Comparison of ENCODE assay signal across 12 cellular contexts in genomic region chr2:181306785-181307184, GRCh38.
DNase-seq lines count a peak whose midpoint lies in the region; ATAC-seq and TF ChIP-seq lines count a peak whose summit lies in the region.
"Had no signal": no experiment of that assay in that cellular context is flagged by ENCODE, and none has a peak within 500 bp of the region (broad histone marks: within the 10 kb centered on the region; RNA-seq: fewer than 3 reads in every experiment).

No MANE protein-coding gene starts in this region.

- peak overlapping the region; percentile 59 for H3K4me3 ChIP-seq in CD4-positive, CD25-positive, alpha-beta regulatory T cell (ENCODE audit: low read depth, low read length)

- no peaks in the 10 kb centered on the region for H3K9me3 ChIP-seq in CD4-positive, CD25-positive, alpha-beta regulatory T cell (ENCODE audit: control insufficient read depth in 2 of 2, low read length in 2 of 2)

- no peak for TF ChIP-seq CTCF in WTC11 (IDR thresholded peaks at IDR 0.05)

- H3K27ac Mint-ChIP-seq in CD4-positive, CD25-positive, alpha-beta regulatory T cell: peak overlapping the region; percentile 88 to 95 (median 94)
- H3K27ac Mint-ChIP-seq in WTC11: no peak overlapping the region

- CTCF ChIA-PET in WTC11 (lab: Charles Lee): no interaction called here

- peak; percentile 12 to 29 for ATAC-seq in CD4-positive, CD25-positive, alpha-beta regulatory T cell (ENCODE audit: low read depth in 2 of 2)
- peak; percentile 19 for ATAC-seq in GM21381 (IDR thresholded peaks at IDR 0.05; ENCODE audit: unreplicated experiment)
- no peak for ATAC-seq in WTC11
- no peak for ATAC-seq in HG03045 (IDR thresholded peaks at IDR 0.05; ENCODE audit: unreplicated experiment)

- peak overlapping the region; percentile 56 to 78 (median 64) for H3K4me3 Mint-ChIP-seq in CD4-positive, CD25-positive, alpha-beta regulatory T cell
- H3K4me3 Mint-ChIP-seq in WTC11: no peak overlapping the region

- TF ChIP-seq POLR2A in erythroblast (IDR thresholded peaks at IDR 0.05; ENCODE audit: low read length): no peak

- H3K27ac ChIP-seq in CD4-positive, CD25-positive, alpha-beta regulatory T cell (ENCODE audit: insufficient read depth, low read length, poor library complexity, severe bottlenecking): peak overlapping the region; percentile 80
- H3K27ac ChIP-seq: parathyroid adenoma had no signal

- no peaks in the 10 kb centered on the region for H3K27me3 Mint-ChIP-seq in CD4-positive, CD25-positive, alpha-beta regulatory T cell
- no peaks in the 10 kb centered on the region for H3K27me3 Mint-ChIP-seq in WTC11 (ENCODE audit: low read depth)

- peak in 2 of 3 donors; percentile 34 to 61 for DNase-seq in CD4-positive, CD25-positive, alpha-beta regulatory T cell
- DNase-seq in MV-4-11 (lab: John Stamatoyannopoulos, UW): peak; percentile 57
- DNase-seq in erythroblast (lab: John Stamatoyannopoulos, UW): peak; percentile 19 to 45
- DNase-seq in WTC11 (ENCODE audit: low spot score): no peak
- no peak for DNase-seq in HK-2 (ENCODE audit: unreplicated experiment)
- no peak for DNase-seq in NCI-H1417 (lab: John Stamatoyannopoulos, UW)
- DNase-seq: activated CD8-positive, alpha-beta memory T cell treated with anti-CD3 and anti-CD28 coated beads, Interleukin-2, amount 50 U/mL, for 4 hours; EL; NCI-H774 had no signal

- peaks cover 48% of the 10 kb centered on the region for H3K4me1 ChIP-seq in CD4-positive, CD25-positive, alpha-beta regulatory T cell (ENCODE audit: control insufficient read depth, insufficient read depth, low read length, poor library complexity, severe bottlenecking)
- H3K4me1 ChIP-seq: parathyroid adenoma had no signal

- peaks cover 31 to 60% (median 40%) of the 10 kb centered on the region in 4 donors for H3K4me1 Mint-ChIP-seq in CD4-positive, CD25-positive, alpha-beta regulatory T cell
- peaks cover 18% of the 10 kb centered on the region for H3K4me1 Mint-ChIP-seq in WTC11

- no peaks in the 10 kb centered on the region for H3K36me3 ChIP-seq in CD4-positive, CD25-positive, alpha-beta regulatory T cell (ENCODE audit: control insufficient read depth, insufficient read depth, low read length)

- H3K27me3 ChIP-seq in CD4-positive, CD25-positive, alpha-beta regulatory T cell (ENCODE audit: control insufficient read depth, insufficient read depth, low read length): no peaks in the 10 kb centered on the region

- no peaks in the 10 kb centered on the region for H3K36me3 Mint-ChIP-seq in CD4-positive, CD25-positive, alpha-beta regulatory T cell
- H3K36me3 Mint-ChIP-seq in WTC11: no peaks in the 10 kb centered on the region

- no peaks in the 10 kb centered on the region for H3K9me3 Mint-ChIP-seq in CD4-positive, CD25-positive, alpha-beta regulatory T cell
- H3K9me3 Mint-ChIP-seq in WTC11: no peaks in the 10 kb centered on the region

- POLR2A ChIA-PET in WTC11 (lab: Charles Lee): no interaction called here

TF ChIP-seq in WTC11, 78 proteins besides CTCF, POLR2A, EP300 and RAD21:
- TF ChIP-seq ZMAT4 (CRISPR knock-in tag; IDR thresholded peaks at IDR 0.05) (no peak), ZNF532 (CRISPR knock-in tag; IDR thresholded peaks at IDR 0.05; ENCODE audit: borderline replicate concordance) (no peak), GRHL2 (CRISPR knock-in tag; IDR thresholded peaks at IDR 0.05; ENCODE audit: insufficient replicate concordance, severe bottlenecking) (no peak), TCF7 (CRISPR knock-in tag; IDR thresholded peaks at IDR 0.05; ENCODE audit: low read depth) (no peak), TEAD4 (CRISPR knock-in tag; IDR thresholded peaks at IDR 0.05) (no peak), ZBTB21 (CRISPR knock-in tag; IDR thresholded peaks at IDR 0.05; ENCODE audit: borderline replicate concordance) (no peak), ETV6 (CRISPR knock-in tag; IDR thresholded peaks at IDR 0.05) (no peak), MAX (CRISPR knock-in tag; IDR thresholded peaks at IDR 0.05) (no peak), SMAD3 (CRISPR knock-in tag; IDR thresholded peaks at IDR 0.05; ENCODE audit: borderline replicate concordance) (no peak), KAT7 (CRISPR knock-in tag; IDR thresholded peaks at IDR 0.05; ENCODE audit: borderline replicate concordance) (no peak), ZNF512 (CRISPR knock-in tag; IDR thresholded peaks at IDR 0.05; ENCODE audit: borderline replicate concordance) (no peak)

Comparison
In these comparisons a context has a peak if more than half of its experiments do, and no peak if none do; other contexts are left out.
1. ATAC-seq: peak in CD4-positive, CD25-positive, alpha-beta regulatory T cell (2 of 2) and GM21381 (single experiment); none in WTC11 (single experiment) and HG03045 (single experiment).
2. DNase-seq: peak in CD4-positive, CD25-positive, alpha-beta regulatory T cell (2 of 3), MV-4-11 (single experiment) and erythroblast (2 of 2); none in WTC11 (single experiment), HK-2 (single experiment) and NCI-H1417 (0 of 3).